Comparison of ENCODE assay signal across 1 cellular context in the genomic region with DNA sequence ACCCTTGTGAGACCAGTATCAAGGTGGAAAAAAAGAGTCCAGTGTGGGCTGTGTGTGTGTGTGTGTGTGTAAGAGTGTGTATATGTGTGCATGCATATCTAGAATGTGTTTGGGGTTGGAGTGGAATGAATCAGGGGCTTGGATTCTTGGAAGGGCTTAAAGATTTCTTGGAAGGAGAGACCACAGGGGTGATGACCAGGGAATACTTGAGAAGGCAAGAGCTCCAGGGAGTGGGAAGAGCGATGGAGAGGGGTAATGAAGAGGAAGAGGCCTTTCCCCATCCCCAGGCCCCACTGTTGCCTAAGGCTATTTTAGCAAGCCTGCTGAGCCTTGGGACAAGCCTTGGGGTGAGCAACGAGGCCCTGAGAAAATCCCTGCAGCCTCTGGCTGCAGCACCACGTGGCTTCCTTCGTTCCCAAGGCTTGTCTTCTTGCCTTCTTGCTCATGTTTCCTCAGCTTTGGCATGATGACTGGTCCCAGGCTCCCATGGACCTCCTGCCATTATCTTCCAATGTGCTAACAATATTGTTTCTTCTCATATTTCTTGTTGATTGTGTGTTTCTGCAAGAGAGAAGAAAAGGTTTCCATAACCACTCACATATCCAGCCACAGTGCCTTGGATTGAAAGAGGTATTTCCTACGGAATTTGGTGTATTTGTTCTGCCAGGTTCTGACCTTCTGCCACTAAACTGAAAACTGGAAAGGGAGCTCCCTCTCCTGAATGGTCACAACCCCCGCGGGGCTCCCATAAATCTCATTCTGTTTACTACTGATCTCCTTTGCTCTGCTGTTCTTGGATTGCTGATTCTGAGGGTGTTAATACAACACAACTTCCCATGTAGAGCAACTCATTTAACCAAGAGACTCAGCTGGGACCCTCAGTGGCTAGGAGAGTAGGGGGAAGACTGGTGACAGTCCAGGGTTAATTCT.
TF ChIP-seq lines count a peak whose summit lies in the region.

No MANE protein-coding gene starts in this region.

TF ChIP-seq in IMR-90, 13 proteins besides CTCF, POLR2A, EP300 and RAD21:
- TF ChIP-seq NFE2L2 (IDR thresholded peaks at IDR 0.05; ENCODE audit: low read depth, low read length): no peak
- TF ChIP-seq, protein P1, sequence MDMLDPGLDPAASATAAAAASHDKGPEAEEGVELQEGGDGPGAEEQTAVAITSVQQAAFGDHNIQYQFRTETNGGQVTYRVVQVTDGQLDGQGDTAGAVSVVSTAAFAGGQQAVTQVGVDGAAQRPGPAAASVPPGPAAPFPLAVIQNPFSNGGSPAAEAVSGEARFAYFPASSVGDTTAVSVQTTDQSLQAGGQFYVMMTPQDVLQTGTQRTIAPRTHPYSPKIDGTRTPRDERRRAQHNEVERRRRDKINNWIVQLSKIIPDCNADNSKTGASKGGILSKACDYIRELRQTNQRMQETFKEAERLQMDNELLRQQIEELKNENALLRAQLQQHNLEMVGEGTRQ (IDR thresholded peaks at IDR 0.05; ENCODE audit: low read depth, low read length): no peak
- no peak for TF ChIP-seq RCOR1 (IDR thresholded peaks at IDR 0.05; ENCODE audit: insufficient replicate concordance, low read length)
- no peak for TF ChIP-seq BHLHE40 (IDR thresholded peaks at IDR 0.05; ENCODE audit: low read depth, low read length)
